In the genomic region with DNA sequence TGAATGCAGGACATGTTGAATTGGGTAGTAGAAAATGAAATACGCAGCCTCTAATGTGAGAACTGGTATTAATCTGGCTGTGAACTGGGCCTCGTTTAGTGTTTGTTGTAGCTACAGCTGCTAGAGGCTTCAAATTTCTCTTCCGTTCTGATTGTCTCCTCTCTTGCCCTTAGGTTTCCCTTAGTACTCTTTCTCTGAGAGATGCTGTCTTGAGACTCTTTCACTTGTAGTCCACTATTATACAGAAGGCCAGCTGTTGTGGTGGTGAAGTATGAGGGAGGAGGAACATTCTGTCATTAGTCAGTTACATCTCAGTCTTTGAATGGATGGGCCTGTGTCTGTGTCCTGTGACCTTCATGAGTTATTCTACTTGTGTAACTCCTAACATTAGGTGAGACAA, we compare ENCODE assay signal across 8 cellular contexts.
"Had no signal": no experiment of that assay in that cellular context is flagged by ENCODE, and none has a peak within 500 bp of the region (broad histone marks: within the 10 kb centered on the region; RNA-seq: fewer than 3 reads in every experiment).

No MANE protein-coding gene starts in this region.

- H2AFZ ChIP-seq: GM23338 had no signal

- H3K4me2 ChIP-seq: GM23338 had no signal

- H3K27ac ChIP-seq: HL-60 had no signal

- FAIRE-seq: H1, H54, HepG2 had no signal

- DNase-seq: H9, HFFc6 had no signal

- H3K4me3 ChIP-seq: GM23338 had no signal

- ATAC-seq: GM23338, HCT116, HepG2 had no signal
